ENCODE assay signal across 1 cellular context in genomic region chr21:28269173-28269572, GRCh38.
TF ChIP-seq lines count a peak whose summit lies in the region.

No MANE protein-coding gene starts in this region.

TF ChIP-seq in SK-N-SH treated with all-trans-retinoic acid at 6 μM for 48 hours, 23 proteins besides CTCF, POLR2A, EP300 and RAD21 (continued from another document):
- peak; percentile 97 for TF ChIP-seq CSRNP3 (CRISPR knock-in tag; IDR thresholded peaks at IDR 0.05)
- TF ChIP-seq BACH2 (CRISPR knock-in tag; IDR thresholded peaks at IDR 0.05; ENCODE audit: borderline replicate concordance), result no peak
- TF ChIP-seq ZC3H10 (CRISPR knock-in tag; IDR thresholded peaks at IDR 0.05), result no peak
- TF ChIP-seq ISL1 (CRISPR knock-in tag; IDR thresholded peaks at IDR 0.05), result peak; percentile 97
- no peak for TF ChIP-seq ZFP3 (CRISPR knock-in tag; IDR thresholded peaks at IDR 0.05)
